Comparison of ENCODE assay signal across 1 cellular context in genomic region chr1:212753766-212754165, GRCh38.
TF ChIP-seq lines count a peak whose summit lies in the region.

No MANE protein-coding gene starts in this region.

TF ChIP-seq in HepG2, 621 proteins besides CTCF, POLR2A, EP300 and RAD21:
- no peak for TF ChIP-seq ONECUT2 (CRISPR knock-in tag; IDR thresholded peaks at IDR 0.05)
- no peak for TF ChIP-seq RFXAP (CRISPR knock-in tag; IDR thresholded peaks at IDR 0.05; ENCODE audit: borderline replicate concordance)
- no peak for TF ChIP-seq ZNF530 (CRISPR knock-in tag; IDR thresholded peaks at IDR 0.05; ENCODE audit: low read depth)
- TF ChIP-seq ZNF775 (CRISPR knock-in tag; IDR thresholded peaks at IDR 0.05; ENCODE audit: borderline replicate concordance), result no peak
- TF ChIP-seq ZNF350 (CRISPR knock-in tag; IDR thresholded peaks at IDR 0.05; ENCODE audit: borderline replicate concordance, low read depth), result no peak
- TF ChIP-seq MEF2D (CRISPR knock-in tag; IDR thresholded peaks at IDR 0.05), result no peak
